In the genomic region with DNA sequence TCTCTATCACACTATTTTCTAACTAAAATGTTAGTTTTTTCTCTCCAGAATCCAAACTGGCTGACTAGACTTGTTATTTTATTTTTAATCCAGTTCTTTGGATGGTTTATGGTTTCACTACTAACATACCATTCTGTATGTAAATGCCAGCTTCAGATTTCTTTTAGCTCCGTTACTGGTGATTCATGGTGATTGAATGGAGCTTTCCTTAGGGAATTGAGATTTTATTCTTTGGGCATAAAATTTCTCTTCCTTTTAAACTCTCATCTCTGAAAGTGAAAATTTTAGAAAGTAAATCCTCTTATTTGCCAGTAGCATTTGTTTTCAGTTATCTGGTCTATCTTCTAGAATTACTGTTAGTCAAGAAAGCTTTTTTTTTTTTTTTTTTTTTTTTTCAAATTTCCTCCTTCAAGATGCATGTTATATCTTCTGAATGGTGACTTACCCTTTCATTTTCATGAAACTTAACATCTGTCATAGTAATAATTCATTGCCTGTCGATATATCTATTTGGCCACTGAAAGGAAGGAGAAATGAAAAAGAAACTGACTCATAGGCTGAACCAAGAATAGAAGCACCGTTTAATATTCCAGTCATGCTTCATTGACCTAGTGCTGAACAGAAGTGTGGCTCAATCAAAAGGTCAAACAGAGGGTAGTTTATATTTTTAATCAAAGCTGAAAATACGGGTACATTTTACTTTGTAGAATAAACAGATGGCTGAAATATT, we compare ENCODE assay signal across 9 cellular contexts. TPM values are rescaled to one million over a fixed set of nuclear protein-coding genes. Genes with fewer than 3 reads are reported as not detected.
DNase-seq lines count a peak whose midpoint lies in the region; ATAC-seq and TF ChIP-seq lines count a peak whose summit lies in the region.
"Had no signal": no experiment of that assay in that cellular context is flagged by ENCODE, and none has a peak within 500 bp of the region (broad histone marks: within the 10 kb centered on the region; RNA-seq: fewer than 3 reads in every experiment).

No MANE protein-coding gene starts in this region.

- H3K4me3 ChIP-seq in DOHH2 (ENCODE audit: low read length): peak overlapping the region; percentile 53
- H3K4me3 ChIP-seq in upper lobe of right lung: no peak overlapping the region
- no peak overlapping the region for H3K4me3 ChIP-seq in mesendoderm (ENCODE audit: low read length)

- H3K36me3 ChIP-seq in DOHH2 (ENCODE audit: control insufficient read depth, low read length) (peaks cover 15% of the 10 kb centered on the region), upper lobe of right lung (no peaks in the 10 kb centered on the region), mesendoderm (ENCODE audit: control insufficient read depth, insufficient read depth, low read length) (no peaks in the 10 kb centered on the region)

- H3K27ac ChIP-seq in DOHH2 (ENCODE audit: low read depth, low read length) (peak overlapping the region; percentile 56), upper lobe of right lung (no peak overlapping the region), mesendoderm (ENCODE audit: low read depth, low read length) (no peak overlapping the region)
- H3K27ac ChIP-seq: KMS-11 had no signal

- H3K4me1 ChIP-seq in DOHH2 (ENCODE audit: control insufficient read depth, low read length) (peaks cover 79% of the 10 kb centered on the region), upper lobe of right lung (peaks cover 3% of the 10 kb centered on the region), mesendoderm (ENCODE audit: control insufficient read depth, low read depth, low read length) (no peaks in the 10 kb centered on the region)

- H3K4me1 Mint-ChIP-seq in activated naive CD8-positive, alpha-beta T cell treated with anti-CD3 and anti-CD28 coated beads, Interleukin-2, amount 10 ng/mL, durations not matched to agents 7 days and 5 days: peaks cover 69% of the 10 kb centered on the region
- peaks cover 80% of the 10 kb centered on the region for H3K4me1 Mint-ChIP-seq in stimulated activated memory B cell treated with anti-CD40 and anti-IgM and Interleukin-4, amounts not matched to agents 10 μg/mL and 1 μg/mL and 100 μg/mL, for 72 hours
- H3K4me1 Mint-ChIP-seq in endothelial cell (ENCODE audit: unreplicated experiment): peaks cover 4% of the 10 kb centered on the region

- H2BK120ac ChIP-seq in mesendoderm (ENCODE audit: low read depth, low read length): no peak overlapping the region

- H3K9ac ChIP-seq in mesendoderm (ENCODE audit: low read length): no peak overlapping the region
- H3K9ac ChIP-seq: KMS-11 had no signal

- H4K20me1 ChIP-seq in DOHH2 (ENCODE audit: control insufficient read depth, insufficient read depth, low read depth, low read length): no peaks in the 10 kb centered on the region

- no peak overlapping the region for H3K23ac ChIP-seq in mesendoderm (ENCODE audit: low read length)

- H3K79me2 ChIP-seq in DOHH2 (ENCODE audit: control insufficient read depth, low read length): peaks cover 28% of the 10 kb centered on the region
- no peaks in the 10 kb centered on the region for H3K79me2 ChIP-seq in mesendoderm (ENCODE audit: control insufficient read depth, insufficient read depth, low read length)

- H4K5ac ChIP-seq in mesendoderm (ENCODE audit: low read length): no peak overlapping the region

- peak overlapping the region; percentile 66 for H3K4me2 ChIP-seq in DOHH2 (ENCODE audit: low read length)
- H3K4me2 ChIP-seq in mesendoderm (ENCODE audit: low read length): no peak overlapping the region
- H3K4me2 ChIP-seq: KMS-11 had no signal

- H3K56ac ChIP-seq in mesendoderm (ENCODE audit: low read length): no peak overlapping the region

- WGBS in mesendoderm (ENCODE audit: extremely low coverage, insufficient coverage, low lambda C conversion rate): no CpG with 5 or more reads among the region's 4 CpGs

- no peak for DNase-seq in activated naive CD8-positive, alpha-beta T cell treated with anti-CD3 and anti-CD28 coated beads, Interleukin-2, amount 10 ng/mL, durations not matched to agents 7 days and 5 days
- DNase-seq in upper lobe of right lung: no peak
- DNase-seq in endothelial cell (ENCODE audit: low spot score): no peak
- DNase-seq in mesendoderm: no peak

- TF ChIP-seq CTCF in DOHH2 (IDR thresholded peaks at IDR 0.05; ENCODE audit: low read depth, low read length, poor library complexity, severe bottlenecking) (no peak), upper lobe of right lung (IDR thresholded peaks at IDR 0.05) (no peak), endothelial cell (IDR thresholded peaks at IDR 0.05; ENCODE audit: unreplicated experiment) (no peak)

- H2BK15ac ChIP-seq in mesendoderm (replicated peaks; ENCODE audit: low read depth): no peak overlapping the region

- no peaks in the 10 kb centered on the region for H3K79me1 ChIP-seq in mesendoderm (ENCODE audit: low read length)

- H3K9me3 ChIP-seq in DOHH2 (ENCODE audit: control insufficient read depth, insufficient read depth, low read length) (peaks cover 9% of the 10 kb centered on the region; the same call in 1 of the 2 replicates), upper lobe of right lung (no peaks in the 10 kb centered on the region)

- POLR2A ChIA-PET in activated naive CD8-positive, alpha-beta T cell treated with anti-CD3 and anti-CD28 coated beads, Interleukin-2, amount 10 ng/mL, durations not matched to agents 7 days and 5 days (lab: Charles Lee): interaction anchor here (0.9 to 1.1 kb wide), 3 partner anchors 17 to 28 kb away, joined by 4 to 5 read pairs (median 4); no protein-coding TSS in a partner anchor

- ATAC-seq in GM19438 (IDR thresholded peaks at IDR 0.05; ENCODE audit: low read depth, unreplicated experiment) (peak; percentile 62), HG03378 (IDR thresholded peaks at IDR 0.05; ENCODE audit: unreplicated experiment) (peak; percentile 96), upper lobe of right lung (no peak)
- peak; percentile 68 for ATAC-seq in activated naive CD8-positive, alpha-beta T cell treated with anti-CD3 and anti-CD28 coated beads, Interleukin-2, amount 10 ng/mL, durations not matched to agents 7 days and 5 days (ENCODE audit: low read depth)
- peak; percentile 95 for ATAC-seq in stimulated activated memory B cell treated with anti-CD40 and anti-IgM and Interleukin-4, amounts not matched to agents 10 μg/mL and 1 μg/mL and 100 μg/mL, for 72 hours

- H3K4ac ChIP-seq in mesendoderm (ENCODE audit: low read depth, low read length): no peak overlapping the region

- no peaks in the 10 kb centered on the region for H3K9me3 Mint-ChIP-seq in activated naive CD8-positive, alpha-beta T cell treated with anti-CD3 and anti-CD28 coated beads, Interleukin-2, amount 10 ng/mL, durations not matched to agents 7 days and 5 days
- H3K9me3 Mint-ChIP-seq in stimulated activated memory B cell treated with anti-CD40 and anti-IgM and Interleukin-4, amounts not matched to agents 10 μg/mL and 1 μg/mL and 100 μg/mL, for 72 hours: no peaks in the 10 kb centered on the region
- no peaks in the 10 kb centered on the region for H3K9me3 Mint-ChIP-seq in endothelial cell (ENCODE audit: unreplicated experiment)

- no peak overlapping the region for H2AK5ac ChIP-seq in mesendoderm (ENCODE audit: low read length)

- H3K27me3 ChIP-seq in DOHH2 (ENCODE audit: control insufficient read depth, low read length) (no peaks in the 10 kb centered on the region), upper lobe of right lung (no peaks in the 10 kb centered on the region), mesendoderm (ENCODE audit: insufficient read depth, low read length, poor library complexity) (no peaks in the 10 kb centered on the region)

- H2BK5ac ChIP-seq in mesendoderm (ENCODE audit: low read length): no peak overlapping the region

- no peak overlapping the region for H4K8ac ChIP-seq in mesendoderm (ENCODE audit: low read depth, low read length)

- peaks cover 48% of the 10 kb centered on the region for H3K36me3 Mint-ChIP-seq in activated naive CD8-positive, alpha-beta T cell treated with anti-CD3 and anti-CD28 coated beads, Interleukin-2, amount 10 ng/mL, durations not matched to agents 7 days and 5 days
- peaks cover 10% of the 10 kb centered on the region for H3K36me3 Mint-ChIP-seq in stimulated activated memory B cell treated with anti-CD40 and anti-IgM and Interleukin-4, amounts not matched to agents 10 μg/mL and 1 μg/mL and 100 μg/mL, for 72 hours
- peaks cover 6% of the 10 kb centered on the region for H3K36me3 Mint-ChIP-seq in endothelial cell (ENCODE audit: low read depth, unreplicated experiment)

- H3K18ac ChIP-seq in mesendoderm (ENCODE audit: low read length): no peak overlapping the region

- H3K27ac Mint-ChIP-seq in activated naive CD8-positive, alpha-beta T cell treated with anti-CD3 and anti-CD28 coated beads, Interleukin-2, amount 10 ng/mL, durations not matched to agents 7 days and 5 days: peak overlapping the region; percentile 87
- peak overlapping the region; percentile 42 for H3K27ac Mint-ChIP-seq in stimulated activated memory B cell treated with anti-CD40 and anti-IgM and Interleukin-4, amounts not matched to agents 10 μg/mL and 1 μg/mL and 100 μg/mL, for 72 hours
- no peak overlapping the region for H3K27ac Mint-ChIP-seq in endothelial cell (ENCODE audit: unreplicated experiment)

- H3F3A ChIP-seq in DOHH2 (ENCODE audit: control insufficient read depth, insufficient read depth): peaks cover 24% of the 10 kb centered on the region

- H3K27me3 Mint-ChIP-seq in activated naive CD8-positive, alpha-beta T cell treated with anti-CD3 and anti-CD28 coated beads, Interleukin-2, amount 10 ng/mL, durations not matched to agents 7 days and 5 days: no peaks in the 10 kb centered on the region
- H3K27me3 Mint-ChIP-seq in stimulated activated memory B cell treated with anti-CD40 and anti-IgM and Interleukin-4, amounts not matched to agents 10 μg/mL and 1 μg/mL and 100 μg/mL, for 72 hours: no peaks in the 10 kb centered on the region
- H3K27me3 Mint-ChIP-seq in endothelial cell (ENCODE audit: unreplicated experiment): peaks cover 10% of the 10 kb centered on the region

- intact Hi-C loops in upper lobe of right lung (cut with DNase I): no loop called here

- no peaks in the 10 kb centered on the region for H3K9me2 ChIP-seq in DOHH2 (replicated peaks; ENCODE audit: control insufficient read depth, low read length)

- H3K4me3 Mint-ChIP-seq in activated naive CD8-positive, alpha-beta T cell treated with anti-CD3 and anti-CD28 coated beads, Interleukin-2, amount 10 ng/mL, durations not matched to agents 7 days and 5 days: peak overlapping the region; percentile 67
- H3K4me3 Mint-ChIP-seq in stimulated activated memory B cell treated with anti-CD40 and anti-IgM and Interleukin-4, amounts not matched to agents 10 μg/mL and 1 μg/mL and 100 μg/mL, for 72 hours: peak overlapping the region; percentile 46
- H3K4me3 Mint-ChIP-seq in endothelial cell (ENCODE audit: unreplicated experiment): no peak overlapping the region

RNA-seq across cellular contexts. Expression of a gene that starts 6.4 kb away (rescaled TPM):
- total RNA-seq in activated naive CD8-positive, alpha-beta T cell treated with anti-CD3 and anti-CD28 coated beads, Interleukin-2, amount 10 ng/mL, durations not matched to agents 7 days and 5 days: 10 to 100 TPM; 23.8 TPM
- 32.2 TPM for total RNA-seq in upper lobe of right lung
- 4.5 TPM for total RNA-seq in endothelial cell (ENCODE audit: unreplicated experiment)
- polyA plus RNA-seq in mesendoderm (2013, experiment 1 of 2): 1.6 TPM
- 1.5 TPM for polyA plus RNA-seq in mesendoderm (2013, experiment 2 of 2)

RNA-seq across cellular contexts. Expression of a gene that starts 29.3 kb away (rescaled TPM):
- 10 to 100 TPM; 45.1 to 55.8 TPM for total RNA-seq in activated naive CD8-positive, alpha-beta T cell treated with anti-CD3 and anti-CD28 coated beads, Interleukin-2, amount 10 ng/mL, durations not matched to agents 7 days and 5 days
- total RNA-seq in upper lobe of right lung: 42.2 TPM
- 25.2 TPM for total RNA-seq in endothelial cell (ENCODE audit: unreplicated experiment)
- polyA plus RNA-seq in mesendoderm (2013, experiment 1 of 2): 8.8 TPM
- 10.0 TPM for polyA plus RNA-seq in mesendoderm (2013, experiment 2 of 2)

RNA-seq across cellular contexts. Expression of a gene that starts 46.8 kb away (rescaled TPM):
- total RNA-seq in activated naive CD8-positive, alpha-beta T cell treated with anti-CD3 and anti-CD28 coated beads, Interleukin-2, amount 10 ng/mL, durations not matched to agents 7 days and 5 days: not detected
- total RNA-seq in upper lobe of right lung (not detected), endothelial cell (ENCODE audit: unreplicated experiment) (not detected)
- not detected for polyA plus RNA-seq in mesendoderm (2013, experiment 1 of 2)
- polyA plus RNA-seq in mesendoderm (2013, experiment 2 of 2): not detected
